18 cellular contexts compared by ENCODE assay signal in genomic region chr10:75266945-75267344, GRCh38.
"Had no signal": no experiment of that assay in that cellular context is flagged by ENCODE, and none has a peak within 500 bp of the region (broad histone marks: within the 10 kb centered on the region; RNA-seq: fewer than 3 reads in every experiment).

No MANE protein-coding gene starts in this region.

- H3K27ac ChIP-seq: colonic mucosa, esophagus squamous epithelium, heart left ventricle, right atrium auricular region, sigmoid colon, skin epidermis, stomach had no signal

- H3K4me3 ChIP-seq: colonic mucosa, esophagus squamous epithelium, heart left ventricle, mucosa of descending colon, right atrium auricular region, sigmoid colon, skin epidermis, stomach had no signal

- H3K4me3 Mint-ChIP-seq: naive thymus-derived CD8-positive, alpha-beta T cell; stimulated activated naive B cell treated with anti-CD40 and anti-IgM and Interleukin-4, amounts not matched to agents 10 μg/mL and 1 μg/mL and 100 μg/mL, for 72 hours had no signal

- H3K36me3 Mint-ChIP-seq: naive thymus-derived CD8-positive, alpha-beta T cell; stimulated activated naive B cell treated with anti-CD40 and anti-IgM and Interleukin-4, amounts not matched to agents 10 μg/mL and 1 μg/mL and 100 μg/mL, for 72 hours had no signal

- H3K9me3 Mint-ChIP-seq: naive thymus-derived CD8-positive, alpha-beta T cell; stimulated activated naive B cell treated with anti-CD40 and anti-IgM and Interleukin-4, amounts not matched to agents 10 μg/mL and 1 μg/mL and 100 μg/mL, for 72 hours had no signal

- H3K36me3 ChIP-seq: colonic mucosa, esophagus squamous epithelium, heart left ventricle, right atrium auricular region, sigmoid colon, stomach had no signal

- H3K4me1 ChIP-seq: colonic mucosa, heart left ventricle, right atrium auricular region, sigmoid colon had no signal

- H3K27me3 ChIP-seq: colonic mucosa, esophagus squamous epithelium, heart left ventricle, right atrium auricular region, sigmoid colon, stomach had no signal

- H3K9me3 ChIP-seq: colonic mucosa, esophagus squamous epithelium, mucosa of descending colon, right atrium auricular region, sigmoid colon, stomach had no signal

- H3K27me3 Mint-ChIP-seq: naive thymus-derived CD8-positive, alpha-beta T cell; stimulated activated naive B cell treated with anti-CD40 and anti-IgM and Interleukin-4, amounts not matched to agents 10 μg/mL and 1 μg/mL and 100 μg/mL, for 72 hours had no signal

- H3K27ac Mint-ChIP-seq: naive thymus-derived CD8-positive, alpha-beta T cell had no signal

- DNase-seq: colonic mucosa; dermis blood vessel endothelial cell; esophagus squamous epithelium; heart left ventricle; hypothalamus; islet precursor cell; mammary epithelial cell; mucosa of descending colon; naive thymus-derived CD8-positive, alpha-beta T cell; sigmoid colon; stimulated activated CD4-positive, alpha-beta T cell treated with anti-CD3 and anti-CD28 coated beads, Interleukin-2, amount 100 ng/mL, for 24 hours; stimulated activated CD4-positive, alpha-beta T cell treated with anti-CD3 and anti-CD28 coated beads, Interleukin-4, amount 100 ng/mL, for 4 hours; stimulated activated naive B cell treated with anti-CD40 and anti-IgM and Interleukin-4, amounts not matched to agents 10 μg/mL and 1 μg/mL and 100 μg/mL, for 72 hours; stomach; substantia nigra; trophoblast cell had no signal
